ENCODE assay signal across 14 cellular contexts in genomic region chr2:40325111-40325510, GRCh38.
DNase-seq lines count a peak whose midpoint lies in the region; ATAC-seq, FAIRE-seq and TF ChIP-seq lines count a peak whose summit lies in the region.
"Had no signal": no experiment of that assay in that cellular context is flagged by ENCODE, and none has a peak within 500 bp of the region (broad histone marks: within the 10 kb centered on the region; RNA-seq: fewer than 3 reads in every experiment).

No MANE protein-coding gene starts in this region.

- peaks cover 10% of the 10 kb centered on the region for H3K4me1 Mint-ChIP-seq in astrocyte (ENCODE audit: low read depth, unreplicated experiment)

- H3K9ac ChIP-seq in astrocyte (ENCODE audit: low read length) = no peak overlapping the region

- H3K4me3 Mint-ChIP-seq in astrocyte (ENCODE audit: unreplicated experiment) = no peak overlapping the region
- H3K4me3 Mint-ChIP-seq: CD8-positive, alpha-beta T cell had no signal

- H3K27ac Mint-ChIP-seq in astrocyte (ENCODE audit: unreplicated experiment) = peak overlapping the region; percentile 70
- H3K27ac Mint-ChIP-seq: CD8-positive, alpha-beta T cell had no signal

- no peak overlapping the region for H3K27ac ChIP-seq in astrocyte (ENCODE audit: low read depth, low read length)
- H3K27ac ChIP-seq in thyroid gland = peak overlapping the region in 2 of 3 donors; percentile 33 to 39
- no peak overlapping the region for H3K27ac ChIP-seq in RWPE1
- H3K27ac ChIP-seq: Peyer's patch had no signal

- H3K36me3 Mint-ChIP-seq in astrocyte (ENCODE audit: low read depth, unreplicated experiment) = no peaks in the 10 kb centered on the region
- H3K36me3 Mint-ChIP-seq: CD8-positive, alpha-beta T cell had no signal

- no peaks in the 10 kb centered on the region for H3K36me3 ChIP-seq in astrocyte (ENCODE audit: insufficient read depth, low read length)
- H3K36me3 ChIP-seq in thyroid gland = no peaks in the 10 kb centered on the region
- H3K36me3 ChIP-seq: Peyer's patch had no signal

- in situ Hi-C loops in G401 (cut with HindIII; ENCODE audit: low sequenced_read_pairs) = no loop called here

- no peaks in the 10 kb centered on the region for H3K27me3 Mint-ChIP-seq in astrocyte (ENCODE audit: low read depth, unreplicated experiment)

- TF ChIP-seq POLR2A in thyroid gland (IDR thresholded peaks at IDR 0.05) = no peak

- H3K4me1 ChIP-seq in astrocyte (ENCODE audit: insufficient read depth, low read length) (no peaks in the 10 kb centered on the region), thyroid gland (peaks cover 4 to 5% of the 10 kb centered on the region in 2 donors)
- H3K4me1 ChIP-seq: Peyer's patch had no signal

- H3K4me3 ChIP-seq in astrocyte (ENCODE audit: insufficient read depth, low read depth, low read length) (no peak overlapping the region), thyroid gland (replicated peaks in 1 of 3) (no peak overlapping the region)
- H3K4me3 ChIP-seq: K562, Peyer's patch had no signal

- H4K20me1 ChIP-seq in astrocyte (ENCODE audit: insufficient read depth, low read length) = no peaks in the 10 kb centered on the region

- no peak overlapping the region for H3K4me2 ChIP-seq in astrocyte (ENCODE audit: low read length)

- FAIRE-seq in astrocyte (lab: Jason Lieb, UNC) = no peak
- FAIRE-seq: K562 had no signal

- H3K27me3 ChIP-seq in astrocyte (ENCODE audit: insufficient read depth, low read length) (no peaks in the 10 kb centered on the region), thyroid gland (no peaks in the 10 kb centered on the region)
- H3K27me3 ChIP-seq: Peyer's patch had no signal

- H3K79me2 ChIP-seq in astrocyte (ENCODE audit: insufficient read depth, low read length) = no peaks in the 10 kb centered on the region

- H3K9me3 Mint-ChIP-seq in astrocyte (ENCODE audit: unreplicated experiment) = no peaks in the 10 kb centered on the region
- H3K9me3 Mint-ChIP-seq: CD8-positive, alpha-beta T cell had no signal

- POLR2A ChIA-PET in RWPE1 (lab: Yijun Ruan, JAX; ENCODE audit: low non-redundant PET) = no interaction called here

- intact Hi-C loops in thyroid gland (cut with DNase I) = no loop called here

- TF ChIP-seq CTCF in astrocyte (IDR thresholded peaks at IDR 0.05; ENCODE audit: insufficient read depth, low read depth, low read length) (no peak), thyroid gland (IDR thresholded peaks at IDR 0.05) (no peak), RWPE1 (conservative IDR thresholded peaks at IDR 0.05; ENCODE audit: low read depth) (no peak)

- no peaks in the 10 kb centered on the region for H3K9me3 ChIP-seq in astrocyte (ENCODE audit: insufficient read depth, low read depth, low read length)
- H3K9me3 ChIP-seq in thyroid gland = no peaks in the 10 kb centered on the region
- H3K9me3 ChIP-seq: Peyer's patch had no signal

- DNase-seq in HK-2 (ENCODE audit: unreplicated experiment) = peak; percentile 37
- DNase-seq in astrocyte (ENCODE audit: low read depth) = no peak
- DNase-seq in kidney glomerular epithelial cell (lab: John Stamatoyannopoulos, UW) = peak; percentile 85
- DNase-seq in thyroid gland = peak; percentile 66 to 73
- no peak for DNase-seq in SKM-1 treated with dmso at 0.1 percent for 144 hours (lab: John Stamatoyannopoulos, UW; ENCODE audit: unreplicated experiment)
- no peak for DNase-seq in G401 (ENCODE audit: low spot score)
- DNase-seq in RWPE1 (ENCODE audit: low spot score) = no peak
- DNase-seq: CD8-positive, alpha-beta T cell; EL; H7; NCI-H446; Peyer's patch had no signal

- CTCF ChIA-PET in RWPE1 (lab: Yijun Ruan, JAX) = no interaction called here

- ATAC-seq in GM19328 (IDR thresholded peaks at IDR 0.05; ENCODE audit: unreplicated experiment) = no peak
- ATAC-seq: CD8-positive, alpha-beta T cell; K562 had no signal

- H2AFZ ChIP-seq in astrocyte (ENCODE audit: low read depth, low read length) = no peak overlapping the region

Comparison
In these comparisons a context has a peak if more than half of its experiments do, and no peak if none do; other contexts are left out.
1. DNase-seq: peak in HK-2 (single experiment), kidney glomerular epithelial cell (single experiment) and thyroid gland (2 of 2); none in astrocyte (single experiment), SKM-1 treated with dmso at 0.1 percent for 144 hours (single experiment), G401 (single experiment) and RWPE1 (single experiment).
2. H3K27ac ChIP-seq: peak in thyroid gland (2 of 3); none in astrocyte (single experiment) and RWPE1 (single experiment).